Comparison of ENCODE assay signal across 1 cellular context in the genomic region with DNA sequence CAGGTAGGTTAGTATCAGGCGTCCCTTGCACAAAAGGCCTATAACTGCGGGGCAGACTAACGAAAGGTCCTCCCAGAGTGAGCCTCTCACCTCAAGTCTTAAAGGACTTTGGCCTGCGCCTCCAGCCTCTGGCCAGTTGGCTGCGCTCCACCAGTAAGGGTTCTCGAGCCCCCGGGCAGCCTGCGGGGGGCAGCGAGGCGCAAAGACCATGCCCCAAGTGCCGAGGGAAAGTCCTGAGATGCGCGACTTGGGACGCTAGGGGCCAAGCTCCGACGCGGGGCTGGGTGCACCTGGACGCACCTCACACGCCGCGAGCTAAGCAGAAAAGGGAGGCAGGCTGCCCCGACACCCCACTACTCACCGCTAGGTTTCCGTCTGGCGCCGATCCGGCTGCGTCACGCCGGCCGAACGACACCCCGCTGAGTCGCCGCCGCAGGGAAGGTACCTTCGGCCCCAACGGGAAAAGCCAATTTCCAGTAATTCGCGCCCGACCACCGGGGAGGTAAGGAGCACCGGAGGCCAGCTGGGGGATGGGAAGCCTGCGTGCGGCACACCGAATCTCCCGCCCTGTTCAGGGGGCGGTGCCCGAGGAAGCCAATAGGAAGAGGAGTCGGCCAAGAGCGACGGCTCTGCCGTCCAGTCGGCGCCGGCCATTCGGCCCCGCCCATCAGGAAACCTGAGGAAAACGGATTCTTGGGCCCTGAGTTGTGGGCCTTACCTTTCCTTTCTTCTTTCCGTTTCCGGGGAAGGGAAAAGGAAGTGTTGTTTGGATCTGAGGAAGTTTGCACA.
TF ChIP-seq lines count a peak whose summit lies in the region.

A gene (minus strand): TSS at position 532 of the 789 bp plus-strand sequence. CDS start 5,537 bp downstream, outside the sequence.

TF ChIP-seq in HepG2, 621 proteins besides CTCF, POLR2A, EP300 and RAD21 (continued from another document):
- no peak for TF ChIP-seq POLR2AphosphoS2 (IDR thresholded peaks at IDR 0.05; ENCODE audit: low read depth, low read length)
- peak; percentile 87 for TF ChIP-seq AKAP8 (CRISPR knock-in tag; IDR thresholded peaks at IDR 0.05)
- peak; percentile 84; the same call in 1 of the 2 replicates for TF ChIP-seq ZNF543 (CRISPR knock-in tag; IDR thresholded peaks at IDR 0.05)
- no peak for TF ChIP-seq HDAC6 (IDR thresholded peaks at IDR 0.05; ENCODE audit: low read depth, low read length)
- TF ChIP-seq MTA1 (CRISPR knock-in tag; IDR thresholded peaks at IDR 0.05; ENCODE audit: borderline replicate concordance), result peak; percentile 83
- no peak for TF ChIP-seq PLRG1 (conservative IDR thresholded peaks at IDR 0.05)
- 0 out of 2 replicates have a peak, but pooled peaks have one; percentile 73 for TF ChIP-seq SP1 (IDR thresholded peaks at IDR 0.05)
- TF ChIP-seq SP1 (CRISPR knock-in tag; IDR thresholded peaks at IDR 0.05), result peak; percentile 98
- peak; percentile 93 for TF ChIP-seq ARHGAP35 (CRISPR knock-in tag; IDR thresholded peaks at IDR 0.05; ENCODE audit: borderline replicate concordance)
- TF ChIP-seq, protein P1, sequence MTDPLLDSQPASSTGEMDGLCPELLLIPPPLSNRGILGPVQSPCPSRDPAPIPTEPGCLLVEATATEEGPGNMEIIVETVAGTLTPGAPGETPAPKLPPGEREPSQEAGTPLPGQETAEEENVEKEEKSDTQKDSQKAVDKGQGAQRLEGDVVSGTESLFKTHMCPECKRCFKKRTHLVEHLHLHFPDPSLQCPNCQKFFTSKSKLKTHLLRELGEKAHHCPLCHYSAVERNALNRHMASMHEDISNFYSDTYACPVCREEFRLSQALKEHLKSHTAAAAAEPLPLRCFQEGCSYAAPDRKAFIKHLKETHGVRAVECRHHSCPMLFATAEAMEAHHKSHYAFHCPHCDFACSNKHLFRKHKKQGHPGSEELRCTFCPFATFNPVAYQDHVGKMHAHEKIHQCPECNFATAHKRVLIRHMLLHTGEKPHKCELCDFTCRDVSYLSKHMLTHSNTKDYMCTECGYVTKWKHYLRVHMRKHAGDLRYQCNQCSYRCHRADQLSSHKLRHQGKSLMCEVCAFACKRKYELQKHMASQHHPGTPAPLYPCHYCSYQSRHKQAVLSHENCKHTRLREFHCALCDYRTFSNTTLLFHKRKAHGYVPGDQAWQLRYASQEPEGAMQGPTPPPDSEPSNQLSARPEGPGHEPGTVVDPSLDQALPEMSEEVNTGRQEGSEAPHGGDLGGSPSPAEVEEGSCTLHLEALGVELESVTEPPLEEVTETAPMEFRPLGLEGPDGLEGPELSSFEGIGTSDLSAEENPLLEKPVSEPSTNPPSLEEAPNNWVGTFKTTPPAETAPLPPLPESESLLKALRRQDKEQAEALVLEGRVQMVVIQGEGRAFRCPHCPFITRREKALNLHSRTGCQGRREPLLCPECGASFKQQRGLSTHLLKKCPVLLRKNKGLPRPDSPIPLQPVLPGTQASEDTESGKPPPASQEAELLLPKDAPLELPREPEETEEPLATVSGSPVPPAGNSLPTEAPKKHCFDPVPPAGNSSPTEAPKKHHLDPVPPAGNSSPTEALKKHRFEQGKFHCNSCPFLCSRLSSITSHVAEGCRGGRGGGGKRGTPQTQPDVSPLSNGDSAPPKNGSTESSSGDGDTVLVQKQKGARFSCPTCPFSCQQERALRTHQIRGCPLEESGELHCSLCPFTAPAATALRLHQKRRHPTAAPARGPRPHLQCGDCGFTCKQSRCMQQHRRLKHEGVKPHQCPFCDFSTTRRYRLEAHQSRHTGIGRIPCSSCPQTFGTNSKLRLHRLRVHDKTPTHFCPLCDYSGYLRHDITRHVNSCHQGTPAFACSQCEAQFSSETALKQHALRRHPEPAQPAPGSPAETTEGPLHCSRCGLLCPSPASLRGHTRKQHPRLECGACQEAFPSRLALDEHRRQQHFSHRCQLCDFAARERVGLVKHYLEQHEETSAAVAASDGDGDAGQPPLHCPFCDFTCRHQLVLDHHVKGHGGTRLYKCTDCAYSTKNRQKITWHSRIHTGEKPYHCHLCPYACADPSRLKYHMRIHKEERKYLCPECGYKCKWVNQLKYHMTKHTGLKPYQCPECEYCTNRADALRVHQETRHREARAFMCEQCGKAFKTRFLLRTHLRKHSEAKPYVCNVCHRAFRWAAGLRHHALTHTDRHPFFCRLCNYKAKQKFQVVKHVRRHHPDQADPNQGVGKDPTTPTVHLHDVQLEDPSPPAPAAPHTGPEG (CRISPR knock-in tag; IDR thresholded peaks at IDR 0.05), result peak; percentile 97
- peak; percentile 93 for TF ChIP-seq KLF15 (CRISPR knock-in tag; IDR thresholded peaks at IDR 0.05; ENCODE audit: borderline replicate concordance)
- TF ChIP-seq ZNF550 (CRISPR knock-in tag; IDR thresholded peaks at IDR 0.05; ENCODE audit: borderline replicate concordance), result peak; percentile 95; the same call in 1 of the 2 replicates
- TF ChIP-seq, protein P2, sequence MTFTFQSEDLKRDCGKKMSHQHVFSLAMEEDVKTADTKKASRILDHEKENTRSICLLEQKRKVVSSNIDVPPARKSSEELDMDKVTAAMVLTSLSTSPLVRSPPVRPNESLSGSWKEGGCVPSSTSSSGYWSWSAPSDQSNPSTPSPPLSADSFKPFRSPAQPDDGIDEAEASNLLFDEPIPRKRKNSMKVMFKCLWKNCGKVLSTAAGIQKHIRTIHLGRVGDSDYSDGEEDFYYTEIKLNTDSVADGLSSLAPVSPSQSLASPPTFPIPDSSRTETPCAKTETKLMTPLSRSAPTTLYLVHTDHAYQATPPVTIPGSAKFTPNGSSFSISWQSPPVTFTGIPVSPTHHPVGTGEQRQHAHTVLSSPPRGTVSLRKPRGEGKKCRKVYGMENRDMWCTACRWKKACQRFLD (CRISPR knock-in tag; IDR thresholded peaks at IDR 0.05; ENCODE audit: borderline replicate concordance), result peak; percentile 93
- no peak for TF ChIP-seq SCMH1 (CRISPR knock-in tag; IDR thresholded peaks at IDR 0.05; ENCODE audit: borderline replicate concordance)
- TF ChIP-seq ZNF17 (CRISPR knock-in tag; IDR thresholded peaks at IDR 0.05), result no peak
- peak; percentile 98 for TF ChIP-seq RBFOX2 (IDR thresholded peaks at IDR 0.05; ENCODE audit: low read depth, low read length)
- peak; percentile 95 for TF ChIP-seq KDM2A (CRISPR knock-in tag; IDR thresholded peaks at IDR 0.05; ENCODE audit: borderline replicate concordance, low read depth)
- no peak for TF ChIP-seq RORA (CRISPR knock-in tag; IDR thresholded peaks at IDR 0.05)
- peak; percentile 95 for TF ChIP-seq ASH2L (IDR thresholded peaks at IDR 0.05; ENCODE audit: insufficient read length, low read depth, low read length)
- TF ChIP-seq HNRNPH1 (optimal IDR thresholded peaks at IDR 0.05; ENCODE audit: low read depth, low read length), result no peak
- TF ChIP-seq, protein P3, sequence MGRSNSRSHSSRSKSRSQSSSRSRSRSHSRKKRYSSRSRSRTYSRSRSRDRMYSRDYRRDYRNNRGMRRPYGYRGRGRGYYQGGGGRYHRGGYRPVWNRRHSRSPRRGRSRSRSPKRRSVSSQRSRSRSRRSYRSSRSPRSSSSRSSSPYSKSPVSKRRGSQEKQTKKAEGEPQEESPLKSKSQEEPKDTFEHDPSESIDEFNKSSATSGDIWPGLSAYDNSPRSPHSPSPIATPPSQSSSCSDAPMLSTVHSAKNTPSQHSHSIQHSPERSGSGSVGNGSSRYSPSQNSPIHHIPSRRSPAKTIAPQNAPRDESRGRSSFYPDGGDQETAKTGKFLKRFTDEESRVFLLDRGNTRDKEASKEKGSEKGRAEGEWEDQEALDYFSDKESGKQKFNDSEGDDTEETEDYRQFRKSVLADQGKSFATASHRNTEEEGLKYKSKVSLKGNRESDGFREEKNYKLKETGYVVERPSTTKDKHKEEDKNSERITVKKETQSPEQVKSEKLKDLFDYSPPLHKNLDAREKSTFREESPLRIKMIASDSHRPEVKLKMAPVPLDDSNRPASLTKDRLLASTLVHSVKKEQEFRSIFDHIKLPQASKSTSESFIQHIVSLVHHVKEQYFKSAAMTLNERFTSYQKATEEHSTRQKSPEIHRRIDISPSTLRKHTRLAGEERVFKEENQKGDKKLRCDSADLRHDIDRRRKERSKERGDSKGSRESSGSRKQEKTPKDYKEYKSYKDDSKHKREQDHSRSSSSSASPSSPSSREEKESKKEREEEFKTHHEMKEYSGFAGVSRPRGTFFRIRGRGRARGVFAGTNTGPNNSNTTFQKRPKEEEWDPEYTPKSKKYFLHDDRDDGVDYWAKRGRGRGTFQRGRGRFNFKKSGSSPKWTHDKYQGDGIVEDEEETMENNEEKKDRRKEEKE (IDR thresholded peaks at IDR 0.05), result no peak
- peak; percentile 30; the same call in 1 of the 2 replicates for TF ChIP-seq HCFC1 (IDR thresholded peaks at IDR 0.05; ENCODE audit: low read depth, low read length)
- no peak for TF ChIP-seq ZNF207 (IDR thresholded peaks at IDR 0.05; ENCODE audit: borderline replicate concordance)
- TF ChIP-seq ZNF790 (CRISPR knock-in tag; IDR thresholded peaks at IDR 0.05; ENCODE audit: borderline replicate concordance), result peak; percentile 86
- TF ChIP-seq ZNF331 (CRISPR knock-in tag; IDR thresholded peaks at IDR 0.05), result no peak; the same call in 1 of the 2 replicates
